Comparison of ENCODE assay signal across 14 cellular contexts in genomic region chr15:25092661-25093060, GRCh38.
"Had no signal": no experiment of that assay in that cellular context is flagged by ENCODE, and none has a peak within 500 bp of the region (broad histone marks: within the 10 kb centered on the region; RNA-seq: fewer than 3 reads in every experiment).

No MANE protein-coding gene starts in this region.

- H3K27ac ChIP-seq: left lung, psoas muscle, sigmoid colon, thoracic aorta, upper lobe of right lung, VCaP had no signal

- H3K4me1 ChIP-seq: left lung, psoas muscle, sigmoid colon, upper lobe of right lung had no signal

- H3K27me3 ChIP-seq: left lung, sigmoid colon, upper lobe of right lung had no signal

- H3K4me3 Mint-ChIP-seq: activated CD4-positive, alpha-beta memory T cell treated with anti-CD3 and anti-CD28 coated beads for 36 hours; activated T-cell treated with anti-CD3 and anti-CD28 coated beads, Interleukin-2, amount 50 U/mL, for 24 hours; brain; stimulated activated effector memory CD8-positive, alpha-beta T cell treated with anti-CD3 and anti-CD28 coated beads, Interleukin-12 subunit alpha, Interleukin-12 subunit beta, amount 100 ng/mL, for 72 hours had no signal

- H3K27me3 Mint-ChIP-seq: activated CD4-positive, alpha-beta memory T cell treated with anti-CD3 and anti-CD28 coated beads for 36 hours; activated T-cell treated with anti-CD3 and anti-CD28 coated beads, Interleukin-2, amount 50 U/mL, for 24 hours; brain had no signal

- H3K4me1 Mint-ChIP-seq: brain; stimulated activated effector memory CD8-positive, alpha-beta T cell treated with anti-CD3 and anti-CD28 coated beads, Interleukin-12 subunit alpha, Interleukin-12 subunit beta, amount 100 ng/mL, for 72 hours had no signal

- DNase-seq: activated CD4-positive, alpha-beta memory T cell treated with anti-CD3 and anti-CD28 coated beads for 36 hours; activated effector memory CD4-positive, alpha-beta T cell treated with Interleukin-2 at 50 U/mL for 16 hours; activated naive CD4-positive, alpha-beta T cell treated with anti-CD3 and anti-CD28 coated beads, Interleukin-2, amount 50 U/mL, for 16 hours; activated T-cell treated with anti-CD3 and anti-CD28 coated beads, Interleukin-2, amount 50 U/mL, for 24 hours; left lung; mesendoderm; psoas muscle; sigmoid colon; stimulated activated CD4-positive, alpha-beta T cell treated with anti-CD3 and anti-CD28 coated beads, Interleukin-12 subunit alpha, Interleukin-12 subunit beta, amount 100 ng/mL, for 4 hours; upper lobe of right lung had no signal

- H3K27ac Mint-ChIP-seq: activated CD4-positive, alpha-beta memory T cell treated with anti-CD3 and anti-CD28 coated beads for 36 hours; activated T-cell treated with anti-CD3 and anti-CD28 coated beads, Interleukin-2, amount 50 U/mL, for 24 hours; stimulated activated effector memory CD8-positive, alpha-beta T cell treated with anti-CD3 and anti-CD28 coated beads, Interleukin-12 subunit alpha, Interleukin-12 subunit beta, amount 100 ng/mL, for 72 hours had no signal

- H3K4me3 ChIP-seq: left lung, psoas muscle, sigmoid colon, thoracic aorta, upper lobe of right lung had no signal
